Comparison of ENCODE assay signal across 31 cellular contexts in genomic region chr16:84625556-84625955, GRCh38. TPM values are rescaled to one million over a fixed set of nuclear protein-coding genes. Genes with fewer than 3 reads are reported as not detected.
A peak's percentile ranks its signal among the peaks of the same experiment; 100 is the strongest.
DNase-seq lines count a peak whose midpoint lies in the region; FAIRE-seq and TF ChIP-seq lines count a peak whose summit lies in the region.
"Had no signal": no experiment of that assay in that cellular context is flagged by ENCODE, and none has a peak within 500 bp of the region (broad histone marks: within the 10 kb centered on the region; RNA-seq: fewer than 3 reads in every experiment).

No MANE protein-coding gene starts in this region.

- BruUV-seq in OCI-LY7 (replicated peaks; lab: Mats Ljungman, UMichigan), result no TSS peak

- no peak overlapping the region for H3K4me2 ChIP-seq in OCI-LY7 (ENCODE audit: low read length)
- H3K4me2 ChIP-seq: A549; BLaER1; BLaER1 treated with 17β-estradiol and CSF1 and Interleukin-3, amounts not matched to agents 10 nM and 100 nM had no signal

- no peak overlapping the region for H3K27ac ChIP-seq in OCI-LY7 (ENCODE audit: low read depth, low read length, poor library complexity, severe bottlenecking)
- H3K27ac ChIP-seq: 22Rv1; A549; BLaER1; BLaER1 treated with 17β-estradiol and CSF1 and Interleukin-3, amounts not matched to agents 10 nM and 100 nM; C4-2B had no signal

- intact Hi-C loops in OCI-LY7 (cut with micrococcal nuclease; ENCODE audit: unreplicated experiment), result loop anchor here (10.0 kb wide), 1 partner anchor 239 kb away; no protein-coding TSS in a partner anchor

- no peak overlapping the region for H3K4me3 ChIP-seq in bronchial epithelial cell (ENCODE audit: low read depth, low read length)
- H3K4me3 ChIP-seq in epithelial cell of esophagus (ENCODE audit: low read length), result no peak overlapping the region
- no peak overlapping the region for H3K4me3 ChIP-seq in OCI-LY7 (ENCODE audit: low read depth, low read length, poor library complexity, severe bottlenecking)
- H3K4me3 ChIP-seq: A549; BLaER1; BLaER1 treated with 17β-estradiol and CSF1 and Interleukin-3, amounts not matched to agents 10 nM and 100 nM had no signal

- DNase-seq in bronchial epithelial cell (ENCODE audit: low read depth), result peak; percentile 75
- DNase-seq in epithelial cell of esophagus (ENCODE audit: low read depth), result peak; percentile 70
- no peak for DNase-seq in NCI-H748 (lab: John Stamatoyannopoulos, UW; ENCODE audit: unreplicated experiment)
- no peak for DNase-seq in OCI-LY7 (ENCODE audit: low spot score)
- DNase-seq: 8988T; ACHN; AML-193; BE2C; C1 segment of cervical spinal cord; Caco-2; Calu3; CD4-positive, alpha-beta memory T cell; CD4-positive, alpha-beta T cell; CD4-positive, CD25-positive, alpha-beta regulatory T cell; CD8-positive, alpha-beta memory T cell; CD8-positive, alpha-beta T cell; COR-L47; DMS 273 treated with DMSO at 0.1 percent for 48 hours; DMS153; DMS53; DMS79; DMS79 treated with DMSO at 0.1 percent for 48 hours; DND-41; EL had no signal

- H4K20me1 ChIP-seq in OCI-LY7 (ENCODE audit: insufficient read depth, low read length), result no peaks in the 10 kb centered on the region
- H4K20me1 ChIP-seq: BLaER1; BLaER1 treated with 17β-estradiol and CSF1 and Interleukin-3, amounts not matched to agents 10 nM and 100 nM had no signal

- TF ChIP-seq CTCF in bronchial epithelial cell (IDR thresholded peaks at IDR 0.05; ENCODE audit: insufficient read depth, low read length, severe bottlenecking) (no peak), epithelial cell of esophagus (IDR thresholded peaks at IDR 0.05; ENCODE audit: insufficient read depth, low read depth, low read length, missing control alignments) (no peak), OCI-LY7 (conservative IDR thresholded peaks at IDR 0.05; ENCODE audit: low read length) (no peak)

- CTCF ChIA-PET in OCI-LY7 (lab: Charles Lee; ENCODE audit: unreplicated experiment), result no interaction called here

- H3K36me3 ChIP-seq in bronchial epithelial cell (ENCODE audit: control insufficient read depth, insufficient read depth, low read length) (no peaks in the 10 kb centered on the region), OCI-LY7 (ENCODE audit: insufficient read depth, low read length) (no peaks in the 10 kb centered on the region)
- H3K36me3 ChIP-seq: BE2C; BLaER1; BLaER1 treated with 17β-estradiol and CSF1 and Interleukin-3, amounts not matched to agents 10 nM and 100 nM had no signal

- no peak for FAIRE-seq in bronchial epithelial cell (lab: Jason Lieb, UNC)
- FAIRE-seq: A204.1, A549, D721Med had no signal

- H2AFZ ChIP-seq in OCI-LY7 (ENCODE audit: low read length), result no peak overlapping the region

- no peaks in the 10 kb centered on the region for H3K9me2 ChIP-seq in OCI-LY7 (ENCODE audit: insufficient read depth, low read length)

- H3K9me3 ChIP-seq in OCI-LY7 (ENCODE audit: low read length), result no peaks in the 10 kb centered on the region
- H3K9me3 ChIP-seq: A549; BE2C; BLaER1; BLaER1 treated with 17β-estradiol and CSF1 and Interleukin-3, amounts not matched to agents 10 nM and 100 nM; Caco-2 had no signal

- no peaks in the 10 kb centered on the region for H3K79me2 ChIP-seq in OCI-LY7 (ENCODE audit: insufficient read depth, low read depth, low read length)

- no peaks in the 10 kb centered on the region for H3K27me3 ChIP-seq in bronchial epithelial cell (ENCODE audit: control insufficient read depth, insufficient read depth, low read length)
- H3K27me3 ChIP-seq: BE2C, BLaER1 had no signal

- peaks cover 46% of the 10 kb centered on the region for H3K4me1 ChIP-seq in OCI-LY7 (ENCODE audit: insufficient read depth, low read length, poor library complexity, severe bottlenecking)
- H3K4me1 ChIP-seq: BE2C had no signal

- POLR2A ChIA-PET in OCI-LY7 (lab: Charles Lee), result no interaction called here

RNA-seq across cellular contexts. Expression of gene COTL1, which starts 7.7 kb away (rescaled TPM):
- total RNA-seq in bronchial epithelial cell (35.3 and 43.4 TPM in 2 replicates), OCI-LY7 (2022) (214 and 232 TPM in 2 replicates)
- total RNA-seq in OCI-LY7 (2014; rRNA removed; shearing (Covaris generic)), result 119 and 125 TPM in 2 replicates

RNA-seq across cellular contexts. Expression of gene KLHL36, which starts 22.8 kb away (rescaled TPM):
- total RNA-seq in bronchial epithelial cell, result 78.7 and 83.0 TPM in 2 replicates
- 50.1 and 58.9 TPM in 2 replicates for total RNA-seq in OCI-LY7 (2014; rRNA removed; shearing (Covaris generic))
- 66.1 and 69.0 TPM in 2 replicates for total RNA-seq in OCI-LY7 (2022)

Comparison
In these comparisons a context has a peak if more than half of its experiments do, and no peak if none do; other contexts are left out.
1. DNase-seq: peak in bronchial epithelial cell (single experiment) and epithelial cell of esophagus (single experiment); none in NCI-H748 (single experiment) and OCI-LY7 (single experiment).